In the genomic region with DNA sequence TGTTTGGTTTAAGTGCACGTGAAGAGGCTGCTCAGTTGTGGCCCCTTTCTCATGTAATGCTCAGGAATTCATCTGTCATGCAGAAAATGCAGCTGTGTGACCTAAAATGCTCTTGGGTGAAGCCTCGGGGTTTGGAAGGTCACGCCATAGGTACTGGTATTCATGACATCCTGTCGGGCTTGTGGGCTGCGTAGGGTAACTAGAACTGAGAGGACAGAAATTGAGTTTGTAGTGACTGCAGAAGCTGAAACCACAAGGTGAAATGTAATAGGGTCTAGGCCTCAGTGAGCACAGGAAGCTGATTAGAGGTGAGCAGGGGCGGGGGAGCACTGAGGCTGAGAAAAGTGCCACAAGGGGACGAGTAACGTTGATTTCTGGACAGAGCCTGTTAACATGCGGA, we compare ENCODE assay signal across 9 cellular contexts.
DNase-seq lines count a peak whose midpoint lies in the region; ATAC-seq, FAIRE-seq and TF ChIP-seq lines count a peak whose summit lies in the region.
"Had no signal": no experiment of that assay in that cellular context is flagged by ENCODE, and none has a peak within 500 bp of the region (broad histone marks: within the 10 kb centered on the region; RNA-seq: fewer than 3 reads in every experiment).

No MANE protein-coding gene starts in this region.

- peaks cover 14% of the 10 kb centered on the region for H3K4me1 Mint-ChIP-seq in glutamatergic neuron (ENCODE audit: low read depth, unreplicated experiment)

- peak; percentile 97 for FAIRE-seq in GM12878 (lab: Jason Lieb, UNC)

- H3K4me3 ChIP-seq in DOHH2 (ENCODE audit: low read length): peak overlapping the region; percentile 41
- no peak overlapping the region for H3K4me3 ChIP-seq in GM12878
- H3K4me3 ChIP-seq: SJSA1 had no signal

- H3K36me3 Mint-ChIP-seq in glutamatergic neuron (ENCODE audit: unreplicated experiment): no peaks in the 10 kb centered on the region

- no peak for TF ChIP-seq RAD21 in GM12878 (IDR thresholded peaks at IDR 0.05; ENCODE audit: insufficient read depth, low read depth, low read length)

- H3K27ac ChIP-seq in DOHH2 (ENCODE audit: low read depth, low read length) (peak overlapping the region; percentile 63), GM12878 (ENCODE audit: control insufficient read depth, insufficient read depth) (no peak overlapping the region)
- H3K27ac ChIP-seq: SJSA1 had no signal

- H3K4me3 Mint-ChIP-seq in glutamatergic neuron (ENCODE audit: unreplicated experiment): no peak overlapping the region

- H3K27me3 ChIP-seq in DOHH2 (ENCODE audit: control insufficient read depth, low read length): no peaks in the 10 kb centered on the region
- H3K27me3 ChIP-seq in GM12878 (replicated peaks in 1 of 2; ENCODE audit: control insufficient read depth in 2 of 2, insufficient read depth in 2 of 2, low read length in 1 of 2): peaks cover 0 to 2% of the 10 kb centered on the region in 2 experiments; a peak in 1 of 4 replicates
- H3K27me3 ChIP-seq: SJSA1 had no signal

- peak; percentile 22 to 34; a peak in 1 of 4 replicates for TF ChIP-seq EP300 in GM12878 (IDR thresholded peaks at IDR 0.05; ENCODE audit: borderline replicate concordance in 1 of 2, control insufficient read depth in 1 of 2, low read depth in 2 of 2, low read length in 2 of 2)

- H3K27me3 Mint-ChIP-seq in glutamatergic neuron (ENCODE audit: unreplicated experiment): peaks cover 2% of the 10 kb centered on the region

- no TSS peak for BruUV-seq in GM12878 (replicated peaks; lab: Mats Ljungman, UMichigan)

- RAD21 ChIA-PET in GM12878 (lab: Charles Lee; ENCODE audit: unreplicated experiment): interaction anchor here (0.5 to 1.2 kb wide), 5 partner anchors 14 to 1669 kb away, joined by 3 to 4 read pairs (median 3); no protein-coding TSS in a partner anchor

- peaks cover 2% of the 10 kb centered on the region for H3K9me3 Mint-ChIP-seq in glutamatergic neuron (ENCODE audit: unreplicated experiment)

- H3K36me3 ChIP-seq in DOHH2 (ENCODE audit: control insufficient read depth, low read length) (peaks cover 7% of the 10 kb centered on the region), GM12878 (ENCODE audit: control insufficient read depth in 2 of 2, insufficient read depth in 2 of 2, low read length in 1 of 2) (no peaks in the 10 kb centered on the region)
- H3K36me3 ChIP-seq: SJSA1 had no signal

- DNase-seq in GM12878 (ENCODE audit: low read depth, low spot score) (peak; percentile 86), glutamatergic neuron (no peak), SHP77 treated with DMSO at 0.1 percent for 48 hours (lab: John Stamatoyannopoulos, UW) (no peak), NCI-H1105 treated with DMSO at 0.1 percent for 48 hours (lab: John Stamatoyannopoulos, UW) (no peak), DMS153 (lab: John Stamatoyannopoulos, UW) (no peak)

- 1% methylated on average over 9 of the region's 9 CpGs for WGBS in GM12878 (ENCODE audit: insufficient coverage, insufficient replicate concordance, low lambda C conversion rate, missing lambda C conversion rate)

- H3K27ac Mint-ChIP-seq in glutamatergic neuron (ENCODE audit: unreplicated experiment): no peak overlapping the region

- SMC1A ChIA-PET in GM12878 (lab: Charles Lee; ENCODE audit: uncharacterized antibody, unreplicated experiment): interaction anchor here (0.8 to 1.5 kb wide), 6 partner anchors 24 to 300 kb away, joined by 3 to 6 read pairs (median 4); no protein-coding TSS in a partner anchor

- in situ Hi-C loops in GM12878 (cut with MboI): no loop called here

- H3K4me1 ChIP-seq in DOHH2 (ENCODE audit: control insufficient read depth, low read length) (peaks cover 76% of the 10 kb centered on the region), GM12878 (ENCODE audit: control insufficient read depth, insufficient read depth, low read length) (peaks cover 14% of the 10 kb centered on the region)
- H3K4me1 ChIP-seq: SJSA1 had no signal

- intact Hi-C loops in GM12878 (cut with micrococcal nuclease; ENCODE audit: unreplicated experiment): loop anchor here (2.0 to 5.0 kb wide), 2 partner anchors 39 to 52 kb away; no protein-coding TSS in a partner anchor

- H3K9me3 ChIP-seq in DOHH2 (ENCODE audit: control insufficient read depth, insufficient read depth, low read length): no peaks in the 10 kb centered on the region
- H3K9me3 ChIP-seq in GM12878 (replicated peaks; ENCODE audit: control insufficient read depth, insufficient read depth, low read length): no peaks in the 10 kb centered on the region
- H3K9me3 ChIP-seq: SJSA1 had no signal

- TF ChIP-seq CTCF in DOHH2 (IDR thresholded peaks at IDR 0.05; ENCODE audit: low read depth, low read length, poor library complexity, severe bottlenecking) (no peak), GM12878 (IDR thresholded peaks at IDR 0.05 in 2 of 3, conservative IDR thresholded peaks at IDR 0.05 in 1 of 3; ENCODE audit: control insufficient read depth in 2 of 3, extremely low read depth in 1 of 3, insufficient read depth in 1 of 3, low read depth in 3 of 3, low read length in 3 of 3) (no peak), glutamatergic neuron (IDR thresholded peaks at IDR 0.05; ENCODE audit: partially characterized antibody, unreplicated experiment) (no peak)

- peak; percentile 99 for ATAC-seq in GM21447 (IDR thresholded peaks at IDR 0.05; ENCODE audit: unreplicated experiment)
- ATAC-seq in HG03565 (IDR thresholded peaks at IDR 0.05; ENCODE audit: unreplicated experiment): peak; percentile 98
- peak; percentile 97 for ATAC-seq in GM12878

- no peak for TF ChIP-seq POLR2A in GM12878 (IDR thresholded peaks at IDR 0.05; ENCODE audit: low read depth, low read length)

- CTCF ChIA-PET in GM12878 (lab: Yijun Ruan, JAX): interaction anchor here (0.9 kb wide), 1 partner anchor 56 kb away, joined by 5 read pairs; no protein-coding TSS in a partner anchor

- H3K4me2 ChIP-seq in DOHH2 (ENCODE audit: low read length) (peak overlapping the region; percentile 58), GM12878 (ENCODE audit: control insufficient read depth, insufficient read depth) (peak overlapping the region; percentile 60; the same call in 1 of the 2 replicates)

- H3K79me2 ChIP-seq in DOHH2 (ENCODE audit: control insufficient read depth, low read length): no peaks in the 10 kb centered on the region
- H3K79me2 ChIP-seq in GM12878 (ENCODE audit: control insufficient read depth, insufficient read depth, low read length): no peaks in the 10 kb centered on the region

- POLR2A ChIA-PET in GM12878 (lab: Charles Lee): no interaction called here

- H3F3A ChIP-seq in DOHH2 (ENCODE audit: control insufficient read depth, insufficient read depth): peaks cover 6% of the 10 kb centered on the region

- peak overlapping the region; percentile 28; the same call in 1 of the 2 replicates for H2AFZ ChIP-seq in GM12878 (ENCODE audit: control insufficient read depth, low read depth, low read length)

- H4K20me1 ChIP-seq in DOHH2 (ENCODE audit: control insufficient read depth, insufficient read depth, low read depth, low read length) (no peaks in the 10 kb centered on the region), GM12878 (ENCODE audit: control insufficient read depth, insufficient read depth) (no peaks in the 10 kb centered on the region)

- H3K9me2 ChIP-seq in DOHH2 (replicated peaks; ENCODE audit: control insufficient read depth, low read length): no peaks in the 10 kb centered on the region

- H3K9ac ChIP-seq in GM12878 (ENCODE audit: control insufficient read depth, insufficient read depth, low read length): no peak overlapping the region

TF ChIP-seq in GM12878, 131 proteins besides CTCF, POLR2A, EP300 and RAD21 (continues in another document):
- TF ChIP-seq IKZF2 (IDR thresholded peaks at IDR 0.05) (peak in 1 of 2 experiments; percentile 61; a peak in 2 of 4 replicates), NRF1 (conservative IDR thresholded peaks at IDR 0.05; ENCODE audit: low read depth, low read length) (no peak), CREM (IDR thresholded peaks at IDR 0.05; ENCODE audit: low read depth) (peak; percentile 75), ATF7 (IDR thresholded peaks at IDR 0.05; ENCODE audit: low read depth) (peak; percentile 58; the same call in 1 of the 2 replicates), BHLHE40 (IDR thresholded peaks at IDR 0.05; ENCODE audit: borderline replicate concordance in 1 of 2, low read depth in 2 of 2, low read length in 1 of 2) (peak; percentile 73 to 79), EED (IDR thresholded peaks at IDR 0.05; ENCODE audit: low read depth) (peak; percentile 47; the same call in 1 of the 2 replicates), SIN3A (IDR thresholded peaks at IDR 0.05; ENCODE audit: low read depth, low read length) (no peak), TBL1XR1 (IDR thresholded peaks at IDR 0.05; ENCODE audit: low read depth, low read length) (peak; percentile 53; the same call in 1 of the 2 replicates), NR2F1 (conservative IDR thresholded peaks at IDR 0.05) (peak; percentile 69), YY1 (IDR thresholded peaks at IDR 0.05; ENCODE audit: low read depth, low read length) (no peak), POU2F2 (IDR thresholded peaks at IDR 0.05; ENCODE audit: borderline replicate concordance, low read depth, low read length) (0 out of 3 replicates have a peak, but pooled peaks have one; percentile 36), RUNX3 (IDR thresholded peaks at IDR 0.05; ENCODE audit: low read length) (peak; percentile 91)
- TF ChIP-seq, protein P1, sequence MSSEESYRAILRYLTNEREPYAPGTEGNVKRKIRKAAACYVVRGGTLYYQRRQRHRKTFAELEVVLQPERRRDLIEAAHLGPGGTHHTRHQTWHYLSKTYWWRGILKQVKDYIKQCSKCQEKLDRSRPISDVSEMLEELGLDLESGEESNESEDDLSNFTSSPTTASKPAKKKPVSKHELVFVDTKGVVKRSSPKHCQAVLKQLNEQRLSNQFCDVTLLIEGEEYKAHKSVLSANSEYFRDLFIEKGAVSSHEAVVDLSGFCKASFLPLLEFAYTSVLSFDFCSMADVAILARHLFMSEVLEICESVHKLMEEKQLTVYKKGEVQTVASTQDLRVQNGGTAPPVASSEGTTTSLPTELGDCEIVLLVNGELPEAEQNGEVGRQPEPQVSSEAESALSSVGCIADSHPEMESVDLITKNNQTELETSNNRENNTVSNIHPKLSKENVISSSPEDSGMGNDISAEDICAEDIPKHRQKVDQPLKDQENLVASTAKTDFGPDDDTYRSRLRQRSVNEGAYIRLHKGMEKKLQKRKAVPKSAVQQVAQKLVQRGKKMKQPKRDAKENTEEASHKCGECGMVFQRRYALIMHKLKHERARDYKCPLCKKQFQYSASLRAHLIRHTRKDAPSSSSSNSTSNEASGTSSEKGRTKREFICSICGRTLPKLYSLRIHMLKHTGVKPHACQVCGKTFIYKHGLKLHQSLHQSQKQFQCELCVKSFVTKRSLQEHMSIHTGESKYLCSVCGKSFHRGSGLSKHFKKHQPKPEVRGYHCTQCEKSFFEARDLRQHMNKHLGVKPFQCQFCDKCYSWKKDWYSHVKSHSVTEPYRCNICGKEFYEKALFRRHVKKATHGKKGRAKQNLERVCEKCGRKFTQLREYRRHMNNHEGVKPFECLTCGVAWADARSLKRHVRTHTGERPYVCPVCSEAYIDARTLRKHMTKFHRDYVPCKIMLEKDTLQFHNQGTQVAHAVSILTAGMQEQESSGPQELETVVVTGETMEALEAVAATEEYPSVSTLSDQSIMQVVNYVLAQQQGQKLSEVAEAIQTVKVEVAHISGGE (CRISPR knock-in tag; IDR thresholded peaks at IDR 0.05): no peak
